Comparison of ENCODE assay signal across 1 cellular context in the genomic region with DNA sequence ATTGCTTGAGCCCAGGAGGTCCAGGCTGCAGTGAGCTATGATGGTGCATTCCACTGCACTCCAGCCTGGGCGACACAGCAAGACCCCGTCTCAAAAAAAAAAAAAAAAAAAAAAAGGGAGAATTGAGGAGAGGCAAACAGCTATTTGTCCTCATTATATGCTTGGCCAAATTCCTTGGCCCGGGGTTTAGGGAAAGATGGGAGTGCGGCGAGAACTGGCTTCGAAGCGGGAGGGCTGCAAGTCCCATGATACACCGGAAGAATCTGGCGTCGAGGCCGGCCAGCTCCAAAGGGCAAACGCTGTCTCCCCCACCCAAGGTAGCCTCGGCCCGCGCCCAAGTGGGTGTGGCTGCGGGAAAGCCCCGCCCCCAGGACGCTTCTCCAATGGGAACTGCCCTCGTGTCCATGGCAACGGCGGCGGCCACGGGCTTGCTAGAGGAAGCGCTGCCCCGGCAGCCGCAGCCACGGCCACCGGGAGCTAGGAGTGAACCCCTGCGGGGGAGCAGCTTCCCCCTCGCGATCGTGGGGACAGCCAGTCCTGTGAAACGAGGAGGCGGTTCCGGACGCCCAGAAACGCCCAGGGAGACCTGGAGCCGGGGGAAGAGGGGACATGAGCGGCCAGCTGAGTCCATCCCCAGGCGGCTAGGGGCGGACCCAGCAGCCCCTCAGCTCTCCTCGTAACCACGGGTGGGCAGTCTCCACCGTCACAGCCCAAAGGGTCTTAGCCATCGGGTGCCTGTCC.
TF ChIP-seq lines count a peak whose summit lies in the region.

A gene with protein sequence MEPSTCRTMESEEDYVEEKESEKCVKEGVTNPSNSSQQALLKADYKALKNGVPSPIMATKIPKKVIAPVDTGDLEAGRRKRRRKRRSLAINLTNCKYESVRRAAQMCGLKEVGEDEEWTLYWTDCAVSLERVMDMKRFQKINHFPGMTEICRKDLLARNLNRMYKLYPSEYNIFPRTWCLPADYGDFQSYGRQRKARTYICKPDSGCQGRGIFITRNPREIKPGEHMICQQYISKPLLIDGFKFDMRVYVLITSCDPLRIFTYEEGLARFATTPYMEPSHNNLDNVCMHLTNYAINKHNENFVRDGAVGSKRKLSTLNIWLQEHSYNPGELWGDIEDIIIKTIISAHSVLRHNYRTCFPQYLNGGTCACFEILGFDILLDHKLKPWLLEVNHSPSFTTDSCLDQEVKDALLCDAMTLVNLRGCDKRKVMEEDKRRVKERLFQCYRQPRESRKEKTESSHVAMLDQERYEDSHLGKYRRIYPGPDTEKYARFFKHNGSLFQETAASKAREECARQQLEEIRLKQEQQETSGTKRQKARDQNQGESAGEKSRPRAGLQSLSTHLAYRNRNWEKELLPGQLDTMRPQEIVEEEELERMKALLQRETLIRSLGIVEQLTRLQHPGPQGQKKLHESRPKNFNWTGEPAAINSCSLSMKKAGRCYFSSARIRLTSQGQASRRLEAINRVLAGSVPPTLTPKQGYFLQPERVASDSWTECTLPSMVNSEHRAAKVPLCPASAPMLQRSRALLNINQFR (plus strand): TSS at position 434 of the 741 bp plus-strand sequence. CDS start 1,075 bp downstream, outside the sequence.

TF ChIP-seq in HepG2, 621 proteins besides CTCF, POLR2A, EP300 and RAD21 (continued from another document and continues in another):
- no peak for TF ChIP-seq FOXA1 (IDR thresholded peaks at IDR 0.05)
- TF ChIP-seq FOXA1 (CRISPR knock-in tag; IDR thresholded peaks at IDR 0.05): no peak
- TF ChIP-seq U2AF1 (optimal IDR thresholded peaks at IDR 0.05; ENCODE audit: low read depth, low read length): no peak
- TF ChIP-seq NBN (conservative IDR thresholded peaks at IDR 0.05): no peak
- TF ChIP-seq, protein P1, sequence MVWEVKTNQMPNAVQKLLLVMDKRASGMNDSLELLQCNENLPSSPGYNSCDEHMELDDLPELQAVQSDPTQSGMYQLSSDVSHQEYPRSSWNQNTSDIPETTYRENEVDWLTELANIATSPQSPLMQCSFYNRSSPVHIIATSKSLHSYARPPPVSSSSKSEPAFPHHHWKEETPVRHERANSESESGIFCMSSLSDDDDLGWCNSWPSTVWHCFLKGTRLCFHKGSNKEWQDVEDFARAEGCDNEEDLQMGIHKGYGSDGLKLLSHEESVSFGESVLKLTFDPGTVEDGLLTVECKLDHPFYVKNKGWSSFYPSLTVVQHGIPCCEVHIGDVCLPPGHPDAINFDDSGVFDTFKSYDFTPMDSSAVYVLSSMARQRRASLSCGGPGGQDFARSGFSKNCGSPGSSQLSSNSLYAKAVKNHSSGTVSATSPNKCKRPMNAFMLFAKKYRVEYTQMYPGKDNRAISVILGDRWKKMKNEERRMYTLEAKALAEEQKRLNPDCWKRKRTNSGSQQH (CRISPR knock-in tag; IDR thresholded peaks at IDR 0.05; ENCODE audit: low read depth): no peak
- TF ChIP-seq SP1 (IDR thresholded peaks at IDR 0.05): no peak
- peak; percentile 80 for TF ChIP-seq SP1 (CRISPR knock-in tag; IDR thresholded peaks at IDR 0.05)
- no peak for TF ChIP-seq ZNF251 (CRISPR knock-in tag; IDR thresholded peaks at IDR 0.05)
- TF ChIP-seq, protein P2, sequence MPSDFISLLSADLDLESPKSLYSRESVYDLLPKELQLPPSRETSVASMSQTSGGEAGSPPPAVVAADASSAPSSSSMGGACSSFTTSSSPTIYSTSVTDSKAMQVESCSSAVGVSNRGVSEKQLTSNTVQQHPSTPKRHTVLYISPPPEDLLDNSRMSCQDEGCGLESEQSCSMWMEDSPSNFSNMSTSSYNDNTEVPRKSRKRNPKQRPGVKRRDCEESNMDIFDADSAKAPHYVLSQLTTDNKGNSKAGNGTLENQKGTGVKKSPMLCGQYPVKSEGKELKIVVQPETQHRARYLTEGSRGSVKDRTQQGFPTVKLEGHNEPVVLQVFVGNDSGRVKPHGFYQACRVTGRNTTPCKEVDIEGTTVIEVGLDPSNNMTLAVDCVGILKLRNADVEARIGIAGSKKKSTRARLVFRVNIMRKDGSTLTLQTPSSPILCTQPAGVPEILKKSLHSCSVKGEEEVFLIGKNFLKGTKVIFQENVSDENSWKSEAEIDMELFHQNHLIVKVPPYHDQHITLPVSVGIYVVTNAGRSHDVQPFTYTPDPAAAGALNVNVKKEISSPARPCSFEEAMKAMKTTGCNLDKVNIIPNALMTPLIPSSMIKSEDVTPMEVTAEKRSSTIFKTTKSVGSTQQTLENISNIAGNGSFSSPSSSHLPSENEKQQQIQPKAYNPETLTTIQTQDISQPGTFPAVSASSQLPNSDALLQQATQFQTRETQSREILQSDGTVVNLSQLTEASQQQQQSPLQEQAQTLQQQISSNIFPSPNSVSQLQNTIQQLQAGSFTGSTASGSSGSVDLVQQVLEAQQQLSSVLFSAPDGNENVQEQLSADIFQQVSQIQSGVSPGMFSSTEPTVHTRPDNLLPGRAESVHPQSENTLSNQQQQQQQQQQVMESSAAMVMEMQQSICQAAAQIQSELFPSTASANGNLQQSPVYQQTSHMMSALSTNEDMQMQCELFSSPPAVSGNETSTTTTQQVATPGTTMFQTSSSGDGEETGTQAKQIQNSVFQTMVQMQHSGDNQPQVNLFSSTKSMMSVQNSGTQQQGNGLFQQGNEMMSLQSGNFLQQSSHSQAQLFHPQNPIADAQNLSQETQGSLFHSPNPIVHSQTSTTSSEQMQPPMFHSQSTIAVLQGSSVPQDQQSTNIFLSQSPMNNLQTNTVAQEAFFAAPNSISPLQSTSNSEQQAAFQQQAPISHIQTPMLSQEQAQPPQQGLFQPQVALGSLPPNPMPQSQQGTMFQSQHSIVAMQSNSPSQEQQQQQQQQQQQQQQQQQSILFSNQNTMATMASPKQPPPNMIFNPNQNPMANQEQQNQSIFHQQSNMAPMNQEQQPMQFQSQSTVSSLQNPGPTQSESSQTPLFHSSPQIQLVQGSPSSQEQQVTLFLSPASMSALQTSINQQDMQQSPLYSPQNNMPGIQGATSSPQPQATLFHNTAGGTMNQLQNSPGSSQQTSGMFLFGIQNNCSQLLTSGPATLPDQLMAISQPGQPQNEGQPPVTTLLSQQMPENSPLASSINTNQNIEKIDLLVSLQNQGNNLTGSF (CRISPR knock-in tag; IDR thresholded peaks at IDR 0.05): no peak
- no peak for TF ChIP-seq ZNF652 (CRISPR knock-in tag; IDR thresholded peaks at IDR 0.05; ENCODE audit: borderline replicate concordance, low read depth)
- TF ChIP-seq HHEX (CRISPR knock-in tag; IDR thresholded peaks at IDR 0.05): no peak
- no peak for TF ChIP-seq ZNF138 (CRISPR knock-in tag; IDR thresholded peaks at IDR 0.05; ENCODE audit: low read depth)
- peak; percentile 39; the same call in 1 of the 2 replicates for TF ChIP-seq ZIK1 (CRISPR knock-in tag; IDR thresholded peaks at IDR 0.05; ENCODE audit: borderline replicate concordance, low read depth)
- TF ChIP-seq, protein P3, sequence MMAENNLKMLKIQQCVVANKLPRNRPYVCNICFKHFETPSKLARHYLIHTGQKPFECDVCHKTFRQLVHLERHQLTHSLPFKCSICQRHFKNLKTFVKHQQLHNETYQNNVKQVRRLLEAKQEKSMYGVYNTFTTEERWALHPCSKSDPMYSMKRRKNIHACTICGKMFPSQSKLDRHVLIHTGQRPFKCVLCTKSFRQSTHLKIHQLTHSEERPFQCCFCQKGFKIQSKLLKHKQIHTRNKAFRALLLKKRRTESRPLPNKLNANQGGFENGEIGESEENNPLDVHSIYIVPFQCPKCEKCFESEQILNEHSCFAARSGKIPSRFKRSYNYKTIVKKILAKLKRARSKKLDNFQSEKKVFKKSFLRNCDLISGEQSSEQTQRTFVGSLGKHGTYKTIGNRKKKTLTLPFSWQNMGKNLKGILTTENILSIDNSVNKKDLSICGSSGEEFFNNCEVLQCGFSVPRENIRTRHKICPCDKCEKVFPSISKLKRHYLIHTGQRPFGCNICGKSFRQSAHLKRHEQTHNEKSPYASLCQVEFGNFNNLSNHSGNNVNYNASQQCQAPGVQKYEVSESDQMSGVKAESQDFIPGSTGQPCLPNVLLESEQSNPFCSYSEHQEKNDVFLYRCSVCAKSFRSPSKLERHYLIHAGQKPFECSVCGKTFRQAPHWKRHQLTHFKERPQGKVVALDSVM (CRISPR knock-in tag; IDR thresholded peaks at IDR 0.05): peak; percentile 81; the same call in 1 of the 2 replicates
- TF ChIP-seq ZFP36L2 (CRISPR knock-in tag; IDR thresholded peaks at IDR 0.05): no peak
- TF ChIP-seq ARNT (IDR thresholded peaks at IDR 0.05): no peak
- TF ChIP-seq ZNF136 (CRISPR knock-in tag; IDR thresholded peaks at IDR 0.05; ENCODE audit: low read depth): no peak; the same call in 1 of the 2 replicates
- peak; percentile 74 for TF ChIP-seq GABPB1 (CRISPR knock-in tag; IDR thresholded peaks at IDR 0.05)
- TF ChIP-seq KAT7 (CRISPR knock-in tag; IDR thresholded peaks at IDR 0.05; ENCODE audit: borderline replicate concordance): peak; percentile 57; the same call in 1 of the 2 replicates
- TF ChIP-seq FOXK2 (IDR thresholded peaks at IDR 0.05): no peak
- TF ChIP-seq, protein P4, sequence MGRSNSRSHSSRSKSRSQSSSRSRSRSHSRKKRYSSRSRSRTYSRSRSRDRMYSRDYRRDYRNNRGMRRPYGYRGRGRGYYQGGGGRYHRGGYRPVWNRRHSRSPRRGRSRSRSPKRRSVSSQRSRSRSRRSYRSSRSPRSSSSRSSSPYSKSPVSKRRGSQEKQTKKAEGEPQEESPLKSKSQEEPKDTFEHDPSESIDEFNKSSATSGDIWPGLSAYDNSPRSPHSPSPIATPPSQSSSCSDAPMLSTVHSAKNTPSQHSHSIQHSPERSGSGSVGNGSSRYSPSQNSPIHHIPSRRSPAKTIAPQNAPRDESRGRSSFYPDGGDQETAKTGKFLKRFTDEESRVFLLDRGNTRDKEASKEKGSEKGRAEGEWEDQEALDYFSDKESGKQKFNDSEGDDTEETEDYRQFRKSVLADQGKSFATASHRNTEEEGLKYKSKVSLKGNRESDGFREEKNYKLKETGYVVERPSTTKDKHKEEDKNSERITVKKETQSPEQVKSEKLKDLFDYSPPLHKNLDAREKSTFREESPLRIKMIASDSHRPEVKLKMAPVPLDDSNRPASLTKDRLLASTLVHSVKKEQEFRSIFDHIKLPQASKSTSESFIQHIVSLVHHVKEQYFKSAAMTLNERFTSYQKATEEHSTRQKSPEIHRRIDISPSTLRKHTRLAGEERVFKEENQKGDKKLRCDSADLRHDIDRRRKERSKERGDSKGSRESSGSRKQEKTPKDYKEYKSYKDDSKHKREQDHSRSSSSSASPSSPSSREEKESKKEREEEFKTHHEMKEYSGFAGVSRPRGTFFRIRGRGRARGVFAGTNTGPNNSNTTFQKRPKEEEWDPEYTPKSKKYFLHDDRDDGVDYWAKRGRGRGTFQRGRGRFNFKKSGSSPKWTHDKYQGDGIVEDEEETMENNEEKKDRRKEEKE (IDR thresholded peaks at IDR 0.05): no peak
- TF ChIP-seq ZNF430 (CRISPR knock-in tag; IDR thresholded peaks at IDR 0.05): peak; percentile 71; the same call in 1 of the 2 replicates
- TF ChIP-seq ZMYM3 (CRISPR knock-in tag; IDR thresholded peaks at IDR 0.05): peak; percentile 68
- TF ChIP-seq ZNF124 (CRISPR knock-in tag; IDR thresholded peaks at IDR 0.05): no peak; the same call in 1 of the 2 replicates
- no peak for TF ChIP-seq ATF7-NPFF (CRISPR knock-in tag; IDR thresholded peaks at IDR 0.05; ENCODE audit: low read depth)
- TF ChIP-seq ZNF549 (CRISPR knock-in tag; IDR thresholded peaks at IDR 0.05): no peak
- TF ChIP-seq, protein P5, sequence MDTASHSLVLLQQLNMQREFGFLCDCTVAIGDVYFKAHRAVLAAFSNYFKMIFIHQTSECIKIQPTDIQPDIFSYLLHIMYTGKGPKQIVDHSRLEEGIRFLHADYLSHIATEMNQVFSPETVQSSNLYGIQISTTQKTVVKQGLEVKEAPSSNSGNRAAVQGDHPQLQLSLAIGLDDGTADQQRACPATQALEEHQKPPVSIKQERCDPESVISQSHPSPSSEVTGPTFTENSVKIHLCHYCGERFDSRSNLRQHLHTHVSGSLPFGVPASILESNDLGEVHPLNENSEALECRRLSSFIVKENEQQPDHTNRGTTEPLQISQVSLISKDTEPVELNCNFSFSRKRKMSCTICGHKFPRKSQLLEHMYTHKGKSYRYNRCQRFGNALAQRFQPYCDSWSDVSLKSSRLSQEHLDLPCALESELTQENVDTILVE (CRISPR knock-in tag; IDR thresholded peaks at IDR 0.05): no peak
- TF ChIP-seq ZNF792 (CRISPR knock-in tag; IDR thresholded peaks at IDR 0.05): peak; percentile 34; the same call in 1 of the 2 replicates
- TF ChIP-seq SNAPC2 (CRISPR knock-in tag; IDR thresholded peaks at IDR 0.05): 0 out of 2 replicates have a peak, but pooled peaks have one; percentile 57
- TF ChIP-seq TSC22D2 (CRISPR knock-in tag; IDR thresholded peaks at IDR 0.05; ENCODE audit: borderline replicate concordance): no peak
- TF ChIP-seq, protein P6, sequence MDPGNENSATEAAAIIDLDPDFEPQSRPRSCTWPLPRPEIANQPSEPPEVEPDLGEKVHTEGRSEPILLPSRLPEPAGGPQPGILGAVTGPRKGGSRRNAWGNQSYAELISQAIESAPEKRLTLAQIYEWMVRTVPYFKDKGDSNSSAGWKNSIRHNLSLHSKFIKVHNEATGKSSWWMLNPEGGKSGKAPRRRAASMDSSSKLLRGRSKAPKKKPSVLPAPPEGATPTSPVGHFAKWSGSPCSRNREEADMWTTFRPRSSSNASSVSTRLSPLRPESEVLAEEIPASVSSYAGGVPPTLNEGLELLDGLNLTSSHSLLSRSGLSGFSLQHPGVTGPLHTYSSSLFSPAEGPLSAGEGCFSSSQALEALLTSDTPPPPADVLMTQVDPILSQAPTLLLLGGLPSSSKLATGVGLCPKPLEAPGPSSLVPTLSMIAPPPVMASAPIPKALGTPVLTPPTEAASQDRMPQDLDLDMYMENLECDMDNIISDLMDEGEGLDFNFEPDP (CRISPR knock-in tag; conservative IDR thresholded peaks at IDR 0.05): no peak
- no peak for TF ChIP-seq ZNF83 (CRISPR knock-in tag; IDR thresholded peaks at IDR 0.05; ENCODE audit: borderline replicate concordance)
- TF ChIP-seq MTF1 (CRISPR knock-in tag; IDR thresholded peaks at IDR 0.05): no peak
- TF ChIP-seq ZNF3 (CRISPR knock-in tag; IDR thresholded peaks at IDR 0.05): no peak
- TF ChIP-seq, protein P7, sequence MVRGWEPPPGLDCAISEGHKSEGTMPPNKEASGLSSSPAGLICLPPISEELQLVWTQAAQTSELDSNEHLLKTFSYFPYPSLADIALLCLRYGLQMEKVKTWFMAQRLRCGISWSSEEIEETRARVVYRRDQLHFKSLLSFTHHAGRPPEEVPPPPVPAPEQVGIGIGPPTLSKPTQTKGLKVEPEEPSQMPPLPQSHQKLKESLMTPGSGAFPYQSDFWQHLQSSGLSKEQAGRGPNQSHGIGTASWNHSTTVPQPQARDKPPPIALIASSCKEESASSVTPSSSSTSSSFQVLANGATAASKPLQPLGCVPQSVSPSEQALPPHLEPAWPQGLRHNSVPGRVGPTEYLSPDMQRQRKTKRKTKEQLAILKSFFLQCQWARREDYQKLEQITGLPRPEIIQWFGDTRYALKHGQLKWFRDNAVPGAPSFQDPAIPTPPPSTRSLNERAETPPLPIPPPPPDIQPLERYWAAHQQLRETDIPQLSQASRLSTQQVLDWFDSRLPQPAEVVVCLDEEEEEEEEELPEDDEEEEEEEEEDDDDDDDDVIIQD (CRISPR knock-in tag; IDR thresholded peaks at IDR 0.05; ENCODE audit: low read depth): no peak
- 0 out of 2 replicates have a peak, but pooled peaks have one; percentile 81 for TF ChIP-seq ZNF713 (CRISPR knock-in tag; IDR thresholded peaks at IDR 0.05)
- no peak for TF ChIP-seq KLF13 (CRISPR knock-in tag; IDR thresholded peaks at IDR 0.05)
- TF ChIP-seq MTA1 (CRISPR knock-in tag; IDR thresholded peaks at IDR 0.05; ENCODE audit: borderline replicate concordance): peak; percentile 22; the same call in 1 of the 2 replicates
